ENCODE assay signal across 2 cellular contexts in the genomic region with DNA sequence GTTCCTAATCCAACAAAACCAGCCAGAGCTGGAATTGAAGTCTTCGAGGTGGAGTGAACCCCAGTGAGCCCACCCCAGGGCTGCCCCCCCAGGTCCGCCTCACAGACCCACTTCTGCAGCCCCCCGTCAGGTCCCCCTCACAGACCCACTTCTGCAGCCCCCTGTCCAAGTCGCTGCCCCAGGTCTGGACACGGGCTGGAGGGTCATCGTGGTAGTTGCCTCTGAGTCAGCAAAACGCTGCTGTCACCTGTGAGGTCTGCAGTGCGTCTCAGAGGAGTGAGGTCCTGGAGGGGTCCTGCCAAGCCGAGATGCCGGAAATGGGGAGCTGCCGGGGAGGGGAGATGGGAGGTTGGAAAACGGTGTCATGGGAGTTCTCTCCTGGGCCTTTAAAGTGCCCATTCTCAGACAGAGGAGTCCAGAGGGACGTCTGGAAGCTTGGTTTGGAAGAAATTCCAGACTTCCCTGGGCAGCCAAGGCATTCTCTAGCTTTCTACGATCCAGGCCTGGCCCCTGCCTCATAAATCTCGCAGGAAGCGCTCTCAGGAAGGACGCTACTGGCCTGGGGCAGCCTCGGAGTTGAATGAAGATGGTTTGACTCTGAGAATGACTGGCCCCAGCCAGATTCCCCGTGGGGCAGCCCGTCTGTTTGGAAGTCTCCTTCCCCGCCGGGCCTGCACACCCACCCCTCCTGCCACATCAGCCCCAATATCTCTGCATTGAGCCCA.
TF ChIP-seq lines count a peak whose summit lies in the region.

No MANE protein-coding gene starts in this region.

TF ChIP-seq in A549, 52 proteins besides CTCF, POLR2A, EP300 and RAD21:
- no peak for TF ChIP-seq FOXS1 (CRISPR knock-in tag; IDR thresholded peaks at IDR 0.05)
- peak; percentile 28 for TF ChIP-seq MAFK (IDR thresholded peaks at IDR 0.05; ENCODE audit: partially characterized antibody)
- TF ChIP-seq TP53 (CRISPR knock-in tag; IDR thresholded peaks at IDR 0.05), result no peak
- TF ChIP-seq NR3C1 (IDR thresholded peaks at IDR 0.05), result no peak
- TF ChIP-seq, protein P1, sequence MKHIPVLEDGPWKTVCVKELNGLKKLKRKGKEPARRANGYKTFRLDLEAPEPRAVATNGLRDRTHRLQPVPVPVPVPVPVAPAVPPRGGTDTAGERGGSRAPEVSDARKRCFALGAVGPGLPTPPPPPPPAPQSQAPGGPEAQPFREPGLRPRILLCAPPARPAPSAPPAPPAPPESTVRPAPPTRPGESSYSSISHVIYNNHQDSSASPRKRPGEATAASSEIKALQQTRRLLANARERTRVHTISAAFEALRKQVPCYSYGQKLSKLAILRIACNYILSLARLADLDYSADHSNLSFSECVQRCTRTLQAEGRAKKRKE (CRISPR knock-in tag; IDR thresholded peaks at IDR 0.05; ENCODE audit: low read depth), result no peak
- TF ChIP-seq SMC3 (IDR thresholded peaks at IDR 0.05), result no peak
- TF ChIP-seq ESRRA (IDR thresholded peaks at IDR 0.05; ENCODE audit: borderline replicate concordance, low read length), result no peak

TF ChIP-seq in K562, 482 proteins besides CTCF, POLR2A, EP300 and RAD21:
- TF ChIP-seq C11orf30 (IDR thresholded peaks at IDR 0.05; ENCODE audit: low read depth), result peak; percentile 91
- TF ChIP-seq, protein P2, sequence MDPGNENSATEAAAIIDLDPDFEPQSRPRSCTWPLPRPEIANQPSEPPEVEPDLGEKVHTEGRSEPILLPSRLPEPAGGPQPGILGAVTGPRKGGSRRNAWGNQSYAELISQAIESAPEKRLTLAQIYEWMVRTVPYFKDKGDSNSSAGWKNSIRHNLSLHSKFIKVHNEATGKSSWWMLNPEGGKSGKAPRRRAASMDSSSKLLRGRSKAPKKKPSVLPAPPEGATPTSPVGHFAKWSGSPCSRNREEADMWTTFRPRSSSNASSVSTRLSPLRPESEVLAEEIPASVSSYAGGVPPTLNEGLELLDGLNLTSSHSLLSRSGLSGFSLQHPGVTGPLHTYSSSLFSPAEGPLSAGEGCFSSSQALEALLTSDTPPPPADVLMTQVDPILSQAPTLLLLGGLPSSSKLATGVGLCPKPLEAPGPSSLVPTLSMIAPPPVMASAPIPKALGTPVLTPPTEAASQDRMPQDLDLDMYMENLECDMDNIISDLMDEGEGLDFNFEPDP (CRISPR knock-in tag; IDR thresholded peaks at IDR 0.05), result no peak
- peak; percentile 71 for TF ChIP-seq NFE2 (IDR thresholded peaks at IDR 0.05; ENCODE audit: low read depth)
- TF ChIP-seq MAFG (tag; conservative IDR thresholded peaks at IDR 0.05), result peak; percentile 65
- peak; percentile 61 for TF ChIP-seq MAFK (IDR thresholded peaks at IDR 0.05; ENCODE audit: low read length)
- TF ChIP-seq, protein P3, sequence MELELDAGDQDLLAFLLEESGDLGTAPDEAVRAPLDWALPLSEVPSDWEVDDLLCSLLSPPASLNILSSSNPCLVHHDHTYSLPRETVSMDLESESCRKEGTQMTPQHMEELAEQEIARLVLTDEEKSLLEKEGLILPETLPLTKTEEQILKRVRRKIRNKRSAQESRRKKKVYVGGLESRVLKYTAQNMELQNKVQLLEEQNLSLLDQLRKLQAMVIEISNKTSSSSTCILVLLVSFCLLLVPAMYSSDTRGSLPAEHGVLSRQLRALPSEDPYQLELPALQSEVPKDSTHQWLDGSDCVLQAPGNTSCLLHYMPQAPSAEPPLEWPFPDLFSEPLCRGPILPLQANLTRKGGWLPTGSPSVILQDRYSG (tag; conservative IDR thresholded peaks at IDR 0.05; ENCODE audit: low read depth), result no peak
- TF ChIP-seq MAFF (IDR thresholded peaks at IDR 0.05; ENCODE audit: low read length), result peak; percentile 19; the same call in 1 of the 2 replicates
- no peak for TF ChIP-seq DIDO1 (tag; IDR thresholded peaks at IDR 0.05; ENCODE audit: low read depth)
- peak; percentile 94 for TF ChIP-seq ZNF316 (IDR thresholded peaks at IDR 0.05)
